Comparison of ENCODE assay signal across 22 cellular contexts in genomic region chr13:55576389-55576788, GRCh38.
DNase-seq lines count a peak whose midpoint lies in the region; ATAC-seq, FAIRE-seq and TF ChIP-seq lines count a peak whose summit lies in the region.
"Had no signal": no experiment of that assay in that cellular context is flagged by ENCODE, and none has a peak within 500 bp of the region (broad histone marks: within the 10 kb centered on the region; RNA-seq: fewer than 3 reads in every experiment).

No MANE protein-coding gene starts in this region.

- TF ChIP-seq POLR2A in H1 (IDR thresholded peaks at IDR 0.05; ENCODE audit: control extremely low read depth in 1 of 2, low read depth in 2 of 2, low read length in 2 of 2) = peak; percentile 26 to 68; a peak in 1 of 3 replicates

- peak overlapping the region; percentile 41; the same call in 1 of the 2 replicates for H3K18ac ChIP-seq in H1 (ENCODE audit: extremely low read depth, low read length)

- DNase-seq in GM23338 (ENCODE audit: low spot score) (peak; percentile 51), H1 (ENCODE audit: low read depth in 1 of 2, low spot score in 2 of 2) (no peak), osteoblast (ENCODE audit: insufficient read length, low spot score, missing footprints) (peak; percentile 10), HUDEP-2 (lab: John Stamatoyannopoulos, UW; ENCODE audit: unreplicated experiment in 76 of 76) (no peak), GM10266 (ENCODE audit: extremely low spot score) (no peak), T1000 (lab: John Stamatoyannopoulos, UW) (no peak)
- DNase-seq: BE2C; Caco-2; CD4-positive, CD25-positive, alpha-beta regulatory T cell; DMS153; Kasumi-1; MG63; NCI-H1092; NCI-H146; NCI-H2081; NK-92 treated with Interleukin-12 subunit alpha and Interleukin-12 subunit beta, amount 100 ng/mL, for 24 hours had no signal

- H3K36me3 ChIP-seq in GM23338 (ENCODE audit: insufficient read depth) (peaks cover 47% of the 10 kb centered on the region), H1 (ENCODE audit: control insufficient read depth in 2 of 4, insufficient read depth in 4 of 4, low read length in 3 of 4) (peaks cover 0 to 76% (median 33%) of the 10 kb centered on the region in 4 experiments; a peak in 7 of 8 replicates), osteoblast (ENCODE audit: insufficient read depth, low read length) (no peaks in the 10 kb centered on the region)
- H3K36me3 ChIP-seq: BE2C, MG63 had no signal

- H2BK15ac ChIP-seq in H1 (ENCODE audit: low read length) = no peak overlapping the region

- H4K20me1 ChIP-seq in GM23338 (replicated peaks; ENCODE audit: insufficient read depth) (peaks cover 24% of the 10 kb centered on the region), H1 (replicated peaks in 1 of 2; ENCODE audit: control insufficient read depth in 1 of 2, insufficient read depth in 2 of 2, low read length in 2 of 2) (peaks cover 14 to 17% of the 10 kb centered on the region in 2 experiments), osteoblast (ENCODE audit: insufficient read depth, low read length) (no peaks in the 10 kb centered on the region)

- TF ChIP-seq CTCF in GM23338 (conservative IDR thresholded peaks at IDR 0.05; ENCODE audit: low read depth in 2 of 2) (no peak), H1 (IDR thresholded peaks at IDR 0.05; ENCODE audit: control extremely low read depth in 1 of 3, insufficient read depth in 1 of 3, low read depth in 1 of 3, low read length in 3 of 3) (no peak), osteoblast (IDR thresholded peaks at IDR 0.05; ENCODE audit: extremely low read depth, low read depth, low read length) (no peak), GM10266 (IDR thresholded peaks at IDR 0.05; ENCODE audit: control insufficient read depth, insufficient read depth, low read depth, missing control alignments) (no peak)

- H3K27ac Mint-ChIP-seq in GM23338 = peak overlapping the region; percentile 29; the same call in 1 of the 2 replicates
- H3K27ac Mint-ChIP-seq: CD4-positive, CD25-positive, alpha-beta regulatory T cell had no signal

- H3K4me1 Mint-ChIP-seq in GM23338 = peaks cover 56% of the 10 kb centered on the region
- H3K4me1 Mint-ChIP-seq: CD4-positive, CD25-positive, alpha-beta regulatory T cell; IgD-negative memory B cell had no signal

- H3F3A ChIP-seq in GM23338 (replicated peaks; ENCODE audit: low read depth) = peaks cover 34% of the 10 kb centered on the region

- no peak for TF ChIP-seq RAD21 in H1 (IDR thresholded peaks at IDR 0.05 in 1 of 2, conservative IDR thresholded peaks at IDR 0.05 in 1 of 2; ENCODE audit: low read depth in 2 of 2, low read length in 2 of 2)

- H3K4ac ChIP-seq in H1 (replicated peaks; ENCODE audit: insufficient read length, low read depth, low read length) = no peak overlapping the region

- H2BK5ac ChIP-seq in H1 (ENCODE audit: low read depth, low read length) = 0 out of 2 replicates have a peak overlapping the region, but pooled peaks have one; percentile 31

- CTCF ChIA-PET in H1 (lab: Charles Lee; ENCODE audit: partially characterized antibody) = interaction anchor here (1.1 to 2.6 kb wide), 3 partner anchors 8 to 35 kb away, joined by 3 to 7 read pairs (median 4); no protein-coding TSS in a partner anchor

- H3K27ac ChIP-seq in GM23338 (ENCODE audit: low read depth) (peak overlapping the region; percentile 65), H1 (ENCODE audit: low read depth, low read length) (no peak overlapping the region), osteoblast (ENCODE audit: low read depth, low read length) (no peak overlapping the region)

- H4K91ac ChIP-seq in H1 (replicated peaks; ENCODE audit: insufficient read length, low read length) = no peak overlapping the region

- H3K4me2 ChIP-seq in GM23338 = peak overlapping the region; percentile 83
- peak overlapping the region; percentile 93 to 94 for H3K4me2 ChIP-seq in H1 (ENCODE audit: insufficient read depth in 1 of 2, low read depth in 2 of 2, low read length in 2 of 2)
- H3K4me2 ChIP-seq in osteoblast (ENCODE audit: insufficient read depth, low read length) = no peak overlapping the region

- H2AK5ac ChIP-seq in H1 (ENCODE audit: low read depth, low read length) = no peak overlapping the region

- no peak overlapping the region for H4K8ac ChIP-seq in H1 (ENCODE audit: extremely low read depth, insufficient read depth, low read length)

- ATAC-seq in GM23338 = peak; percentile 78
- ATAC-seq in GM21360 (IDR thresholded peaks at IDR 0.05; ENCODE audit: unreplicated experiment) = no peak
- ATAC-seq: Right ventricle myocardium inferior had no signal

- POLR2A ChIA-PET in H1 (lab: Charles Lee; ENCODE audit: partially characterized antibody) = interaction anchor here (0.6 to 3.4 kb wide), 20 partner anchors 7 to 302 kb away, joined by 3 to 23 read pairs (median 5); no protein-coding TSS in a partner anchor

- H3K4me3 Mint-ChIP-seq in GM23338 = peak overlapping the region; percentile 85
- H3K4me3 Mint-ChIP-seq: CD4-positive, CD25-positive, alpha-beta regulatory T cell; IgD-negative memory B cell had no signal

- H2BK20ac ChIP-seq in H1 (ENCODE audit: low read length) = no peak overlapping the region

- H2BK12ac ChIP-seq in H1 (ENCODE audit: low read depth, low read length) = no peak overlapping the region

- H3K23ac ChIP-seq in H1 (ENCODE audit: insufficient read length) = no peak overlapping the region

- no peak overlapping the region for H3K56ac ChIP-seq in H1 (replicated peaks; ENCODE audit: insufficient read length, low read depth, low read length)

- WGBS in H1 (ENCODE audit: extremely low coverage in 1 of 2, insufficient coverage in 1 of 2, insufficient read length in 1 of 2, insufficient replicate concordance in 2 of 2, low coverage in 1 of 2, low lambda C conversion rate in 2 of 2, missing lambda C conversion rate in 1 of 2), 2 experiments = 25% methylated on average over 4 of the region's 4 CpGs; no CpG with 5 or more reads in 1 of the 2 experiments

- no peak overlapping the region for H3K14ac ChIP-seq in H1 (ENCODE audit: insufficient read length)

- H3K9me2 ChIP-seq in GM23338 (ENCODE audit: insufficient read depth) = no peaks in the 10 kb centered on the region

- H2BK120ac ChIP-seq in H1 (replicated peaks; ENCODE audit: low read depth, low read length) = no peak overlapping the region

- H3K36me3 Mint-ChIP-seq in GM23338 (ENCODE audit: low read depth) = peaks cover 84% of the 10 kb centered on the region
- H3K36me3 Mint-ChIP-seq: CD4-positive, CD25-positive, alpha-beta regulatory T cell; IgD-negative memory B cell had no signal

- no peak for TF ChIP-seq EP300 in H1 (IDR thresholded peaks at IDR 0.05; ENCODE audit: borderline replicate concordance in 1 of 2, low read depth in 2 of 2, low read length in 2 of 2)

- H4K5ac ChIP-seq in H1 (ENCODE audit: insufficient read length, low read depth, low read length) = peak overlapping the region; percentile 18

- FAIRE-seq in H1 (lab: Jason Lieb, UNC) = no peak
- FAIRE-seq: H54, RCC 7860 had no signal

- H3K79me1 ChIP-seq in H1 (ENCODE audit: low read depth, low read length) = no peaks in the 10 kb centered on the region

- peaks cover 16% of the 10 kb centered on the region for H3K23me2 ChIP-seq in H1 (ENCODE audit: low read depth, low read length)

- H3K27me3 Mint-ChIP-seq in GM23338 (ENCODE audit: insufficient read depth, low read depth, poor library complexity) = peaks cover 33% of the 10 kb centered on the region
- H3K27me3 Mint-ChIP-seq: CD4-positive, CD25-positive, alpha-beta regulatory T cell; IgD-negative memory B cell had no signal

- H3K79me2 ChIP-seq in GM23338 (replicated peaks; ENCODE audit: insufficient read depth) (peaks cover 46% of the 10 kb centered on the region), H1 (ENCODE audit: control insufficient read depth in 1 of 2, insufficient read depth in 2 of 2, low read length in 2 of 2) (peaks cover 5 to 62% of the 10 kb centered on the region in 2 experiments; a peak in 3 of 4 replicates), osteoblast (ENCODE audit: insufficient read depth, low read length) (no peaks in the 10 kb centered on the region)

- H3K9ac ChIP-seq in H1 (replicated peaks in 1 of 4; ENCODE audit: extremely low read depth in 1 of 4, low read depth in 3 of 4, low read length in 3 of 4) = no peak overlapping the region; a peak in 2 of 7 replicates

- no peaks in the 10 kb centered on the region for H3K27me3 ChIP-seq in GM23338 (ENCODE audit: insufficient read depth)
- no peaks in the 10 kb centered on the region for H3K27me3 ChIP-seq in H1 (replicated peaks in 1 of 4; ENCODE audit: control insufficient read depth in 3 of 4, extremely low read depth in 1 of 4, insufficient read depth in 3 of 4, low read length in 3 of 4)
- no peaks in the 10 kb centered on the region for H3K27me3 ChIP-seq in osteoblast (ENCODE audit: insufficient read depth, low read length)
- H3K27me3 ChIP-seq: BE2C had no signal

- H3K9me3 ChIP-seq in H1 (ENCODE audit: insufficient read depth in 2 of 2, low read depth in 1 of 2, low read length in 1 of 2) (no peaks in the 10 kb centered on the region), iPS-18c (ENCODE audit: control insufficient read depth, insufficient read depth, low read length) (no peaks in the 10 kb centered on the region), osteoblast (ENCODE audit: low read depth, low read length) (peaks cover 6% of the 10 kb centered on the region)
- H3K9me3 ChIP-seq: BE2C, Caco-2, MG63 had no signal

- peak overlapping the region; percentile 87 for H3K4me3 ChIP-seq in GM23338
- peak overlapping the region; percentile 48 to 67 (median 53) for H3K4me3 ChIP-seq in H1 (ENCODE audit: extremely low read depth in 1 of 4, insufficient read depth in 2 of 4, low read depth in 3 of 4, low read length in 4 of 4)
- peak overlapping the region; percentile 55 for H3K4me3 ChIP-seq in iPS-18c (ENCODE audit: insufficient read depth, low read depth, low read length)
- H3K4me3 ChIP-seq in osteoblast (ENCODE audit: insufficient read depth, low read length) = no peak overlapping the region
- H3K4me3 ChIP-seq: MG63 had no signal

- no peak overlapping the region for H2AFZ ChIP-seq in GM23338
- no peak overlapping the region for H2AFZ ChIP-seq in H1 (ENCODE audit: low read length)
- no peak overlapping the region for H2AFZ ChIP-seq in osteoblast (ENCODE audit: low read length)

- H3K9me3 Mint-ChIP-seq in GM23338 = no peaks in the 10 kb centered on the region; the same call in 2 of the 3 replicates

- H3K4me1 ChIP-seq in GM23338 (ENCODE audit: insufficient read depth) (peaks cover 47% of the 10 kb centered on the region), H1 (replicated peaks in 1 of 4; ENCODE audit: control insufficient read depth in 3 of 4, insufficient read depth in 4 of 4, low read length in 3 of 4) (peaks cover 0 to 18% (median 8%) of the 10 kb centered on the region in 4 experiments; a peak in 3 of 7 replicates), osteoblast (ENCODE audit: insufficient read depth, low read length) (no peaks in the 10 kb centered on the region)
- H3K4me1 ChIP-seq: BE2C, Caco-2 had no signal

TF ChIP-seq in GM23338, 12 proteins besides CTCF, POLR2A, EP300 and RAD21 (continues in another document):
- TF ChIP-seq JUNB (IDR thresholded peaks at IDR 0.05; ENCODE audit: unreplicated experiment) = no peak
- no peak for TF ChIP-seq STAT1 (IDR thresholded peaks at IDR 0.05; ENCODE audit: unreplicated experiment)
- no peak for TF ChIP-seq POLR2AphosphoS5 (IDR thresholded peaks at IDR 0.05; ENCODE audit: low read depth)

Comparison
In these comparisons a context has a peak if more than half of its experiments do, and no peak if none do; other contexts are left out.
1. DNase-seq: peak in GM23338 (single experiment) and osteoblast (single experiment); none in H1 (0 of 2), HUDEP-2 (0 of 76), GM10266 (single experiment) and T1000 (single experiment).